10 cellular contexts compared by ENCODE assay signal in genomic region chr5:157215143-157215825, GRCh38. TPM values are rescaled to one million over a fixed set of nuclear protein-coding genes. Genes with fewer than 3 reads are reported as not detected.
A peak's percentile ranks its signal among the peaks of the same experiment; 100 is the strongest.
DNase-seq lines count a peak whose midpoint lies in the region; ATAC-seq and TF ChIP-seq lines count a peak whose summit lies in the region.
"Had no signal": no experiment of that assay in that cellular context is flagged by ENCODE, and none has a peak within 500 bp of the region (broad histone marks: within the 10 kb centered on the region; RNA-seq: fewer than 3 reads in every experiment).

No MANE protein-coding gene starts in this region.

- ATAC-seq in activated T-cell treated with anti-CD3 and anti-CD28 coated beads, Interleukin-2, amount 50 U/mL, for 72 hours (replicated peaks in 1 of 2): peak; percentile 19 to 20
- ATAC-seq in HG02623 (IDR thresholded peaks at IDR 0.05; ENCODE audit: unreplicated experiment): peak; percentile 39
- ATAC-seq in T-cell (replicated peaks in 1 of 4): peak; percentile 53 to 56 (median 54)
- ATAC-seq in stimulated activated naive B cell treated with anti-CD40 and anti-IgM and Interleukin-4, amounts not matched to agents 10 μg/mL and 1 μg/mL and 100 μg/mL, for 72 hours (replicated peaks): peak; percentile 68 to 70
- ATAC-seq: left lobe of liver had no signal

- no peak overlapping the region for H2BK5ac ChIP-seq in H9 (ENCODE audit: insufficient read length, low read length)

- H3K56ac ChIP-seq in H9 (ENCODE audit: insufficient read length, low read depth, low read length): no peak overlapping the region

- no peak overlapping the region for H3K9ac ChIP-seq in H9 (ENCODE audit: extremely low read depth, insufficient read length, low read length)

- H3K23ac ChIP-seq in H9 (ENCODE audit: insufficient read length, low read depth, low read length): no peak overlapping the region

- H2BK12ac ChIP-seq in H9 (ENCODE audit: insufficient read length, low read depth, low read length): no peak overlapping the region

- CTCF ChIA-PET in T-cell (lab: Charles Lee): interaction anchor here in 1 of 2 donors (0.6 kb wide), 1 partner anchor 35 kb away, joined by 3 read pairs; no protein-coding TSS in a partner anchor

- H3K27me3 Mint-ChIP-seq in activated T-cell treated with anti-CD3 and anti-CD28 coated beads, Interleukin-2, amount 50 U/mL, for 72 hours (ENCODE audit: low read depth): no peaks in the 10 kb centered on the region
- H3K27me3 Mint-ChIP-seq in T-cell (no peaks in the 10 kb centered on the region), H9 (ENCODE audit: low read depth) (no peaks in the 10 kb centered on the region; the same call in 1 of the 2 replicates)
- H3K27me3 Mint-ChIP-seq in stimulated activated naive B cell treated with anti-CD40 and anti-IgM and Interleukin-4, amounts not matched to agents 10 μg/mL and 1 μg/mL and 100 μg/mL, for 72 hours: peaks cover 0 to 3% of the 10 kb centered on the region in 2 donors

- H4K8ac ChIP-seq in H9 (replicated peaks; ENCODE audit: insufficient read length, low read depth, low read length): no peak overlapping the region

- H3K27me3 ChIP-seq in H9 (ENCODE audit: insufficient read depth, low read length): no peaks in the 10 kb centered on the region

- H3K79me1 ChIP-seq in H9 (ENCODE audit: insufficient read depth, low read depth, low read length, poor library complexity, severe bottlenecking): no peaks in the 10 kb centered on the region

- H3K27ac Mint-ChIP-seq in activated T-cell treated with anti-CD3 and anti-CD28 coated beads, Interleukin-2, amount 50 U/mL, for 72 hours: peak overlapping the region; percentile 86
- H3K27ac Mint-ChIP-seq in T-cell: peak overlapping the region; percentile 94 to 97
- H3K27ac Mint-ChIP-seq in stimulated activated naive B cell treated with anti-CD40 and anti-IgM and Interleukin-4, amounts not matched to agents 10 μg/mL and 1 μg/mL and 100 μg/mL, for 72 hours: peak overlapping the region; percentile 74
- H3K27ac Mint-ChIP-seq in H9: no peak overlapping the region; a peak in 1 of 7 replicates

- no CpG with 5 or more reads among the region's 9 CpGs for WGBS in H9 (ENCODE audit: extremely low coverage, insufficient read length, low lambda C conversion rate)

- TF ChIP-seq CTCF in H9 (conservative IDR thresholded peaks at IDR 0.05): no peak

- no peaks in the 10 kb centered on the region for H3K4me1 ChIP-seq in H9 (ENCODE audit: insufficient read depth, low read length)

- POLR2A ChIA-PET in T-cell (lab: Charles Lee): interaction anchor here in 1 of 2 donors (0.6 kb wide), 1 partner anchor 32 kb away, joined by 3 read pairs; no protein-coding TSS in a partner anchor

- 0 out of 2 replicates have a peak, but pooled peaks cover 1% of the 10 kb centered on the region for H3K79me2 ChIP-seq in H9 (ENCODE audit: insufficient read depth, low read length)

- no peak overlapping the region for H2BK15ac ChIP-seq in H9 (ENCODE audit: low read depth, low read length)

- H3K14ac ChIP-seq in H9 (ENCODE audit: insufficient read depth, low read length): no peak overlapping the region

- no peaks in the 10 kb centered on the region for H4K20me1 ChIP-seq in H9 (ENCODE audit: control insufficient read depth, insufficient read depth, insufficient read length)

- H4K5ac ChIP-seq in H9 (ENCODE audit: insufficient read length, low read depth, low read length): no peak overlapping the region

- H4K91ac ChIP-seq in H9 (ENCODE audit: insufficient read length, low read depth, low read length): no peak overlapping the region

- no peak overlapping the region for H2AK5ac ChIP-seq in H9 (ENCODE audit: insufficient read length, low read length)

- H3K9me3 Mint-ChIP-seq in activated T-cell treated with anti-CD3 and anti-CD28 coated beads, Interleukin-2, amount 50 U/mL, for 72 hours: peaks cover 0 to 3% of the 10 kb centered on the region in 2 donors
- no peaks in the 10 kb centered on the region for H3K9me3 Mint-ChIP-seq in T-cell
- H3K9me3 Mint-ChIP-seq in stimulated activated naive B cell treated with anti-CD40 and anti-IgM and Interleukin-4, amounts not matched to agents 10 μg/mL and 1 μg/mL and 100 μg/mL, for 72 hours: peaks cover 0 to 2% of the 10 kb centered on the region in 2 donors
- no peaks in the 10 kb centered on the region for H3K9me3 Mint-ChIP-seq in H9

- no peak overlapping the region for H3K18ac ChIP-seq in H9 (ENCODE audit: insufficient read length, low read depth, low read length)

- H3K36me3 Mint-ChIP-seq in activated T-cell treated with anti-CD3 and anti-CD28 coated beads, Interleukin-2, amount 50 U/mL, for 72 hours (ENCODE audit: insufficient read depth in 2 of 2): peaks cover 47 to 80% of the 10 kb centered on the region in 2 donors
- peaks cover 87% of the 10 kb centered on the region for H3K36me3 Mint-ChIP-seq in T-cell
- H3K36me3 Mint-ChIP-seq in stimulated activated naive B cell treated with anti-CD40 and anti-IgM and Interleukin-4, amounts not matched to agents 10 μg/mL and 1 μg/mL and 100 μg/mL, for 72 hours: no peaks in the 10 kb centered on the region
- H3K36me3 Mint-ChIP-seq in H9 (ENCODE audit: insufficient read depth in 1 of 3, low read depth in 3 of 3): no peaks in the 10 kb centered on the region

- peaks cover 99% of the 10 kb centered on the region for H3K4me1 Mint-ChIP-seq in activated T-cell treated with anti-CD3 and anti-CD28 coated beads, Interleukin-2, amount 50 U/mL, for 72 hours (ENCODE audit: low read depth)
- H3K4me1 Mint-ChIP-seq in T-cell: peaks cover 97 to 100% (median 97%) of the 10 kb centered on the region in 3 donors
- H3K4me1 Mint-ChIP-seq in stimulated activated naive B cell treated with anti-CD40 and anti-IgM and Interleukin-4, amounts not matched to agents 10 μg/mL and 1 μg/mL and 100 μg/mL, for 72 hours: peaks cover 51 to 64% of the 10 kb centered on the region in 2 donors
- H3K4me1 Mint-ChIP-seq in H9: peaks cover 2 to 4% of the 10 kb centered on the region in 2 experiments; a peak in 1 of 4 replicates

- H3K4me2 ChIP-seq in H9 (ENCODE audit: insufficient read depth, insufficient read length, low read length): no peak overlapping the region

- peak overlapping the region; percentile 67 to 70 for H3K4me3 Mint-ChIP-seq in activated T-cell treated with anti-CD3 and anti-CD28 coated beads, Interleukin-2, amount 50 U/mL, for 72 hours
- H3K4me3 Mint-ChIP-seq in T-cell (peak overlapping the region; percentile 22 to 60 (median 29)), H9 (no peak overlapping the region)
- peak overlapping the region; percentile 25 to 31 for H3K4me3 Mint-ChIP-seq in stimulated activated naive B cell treated with anti-CD40 and anti-IgM and Interleukin-4, amounts not matched to agents 10 μg/mL and 1 μg/mL and 100 μg/mL, for 72 hours

- H2BK120ac ChIP-seq in H9 (ENCODE audit: low read depth, low read length, poor library complexity, severe bottlenecking): no peak overlapping the region

- no peak overlapping the region for H3T11ph ChIP-seq in H9 (ENCODE audit: low read length)

- no peak overlapping the region for H2AFZ ChIP-seq in H9 (ENCODE audit: low read length)

- no peak overlapping the region for H2BK20ac ChIP-seq in H9 (ENCODE audit: low read depth, low read length, poor library complexity, severe bottlenecking)

- no peaks in the 10 kb centered on the region for H3K23me2 ChIP-seq in H9 (ENCODE audit: insufficient read length, low read depth, low read length, poor library complexity, severe bottlenecking)

- no peak overlapping the region for H3K4ac ChIP-seq in H9 (ENCODE audit: low read depth, low read length)

- no peak overlapping the region for H3K27ac ChIP-seq in H9 (ENCODE audit: insufficient read length, low read depth, low read length)

- no peaks in the 10 kb centered on the region for H3K9me3 ChIP-seq in H9 (ENCODE audit: control insufficient read depth, low read depth, low read length)

- peak; percentile 53 for DNase-seq in activated T-cell treated with anti-CD3 and anti-CD28 coated beads, Interleukin-2, amount 50 U/mL, for 72 hours
- no peak for DNase-seq in activated T-cell treated with anti-CD3 and anti-CD28 coated beads, Interleukin-2, amount 50 U/mL, for 1 hour
- DNase-seq in T-cell (peak in 5 of 34 experiments; percentile 9 to 37 (median 32)), SKM-1 treated with dmso at 0.1 percent for 144 hours (lab: John Stamatoyannopoulos, UW; ENCODE audit: unreplicated experiment) (no peak), H9 (no peak), NCI-H69 (lab: John Stamatoyannopoulos, UW) (no peak)
- DNase-seq in stimulated activated naive B cell treated with anti-CD40 and anti-IgM and Interleukin-4, amounts not matched to agents 10 μg/mL and 1 μg/mL and 100 μg/mL, for 72 hours: no peak
- DNase-seq: NCI-H2107 had no signal

RNA-seq across cellular contexts. Expression of gene ITK, which starts 34.6 kb away (rescaled TPM):
- 100 to 1,000 TPM; 289 to 314 TPM for total RNA-seq in activated T-cell treated with anti-CD3 and anti-CD28 coated beads, Interleukin-2, amount 50 U/mL, for 72 hours
- total RNA-seq in T-cell (100 to 1,000 TPM; 286 to 466 (median 338) TPM), H9 (2021) (0.22 TPM in 2 replicates)

RNA-seq across cellular contexts. Expression of gene GARIN3, which starts 49.2 kb away (rescaled TPM):
- under 1 TPM; 0.22 to 0.39 TPM for total RNA-seq in activated T-cell treated with anti-CD3 and anti-CD28 coated beads, Interleukin-2, amount 50 U/mL, for 72 hours
- total RNA-seq in T-cell: not detected
- total RNA-seq in H9 (2021): not detected in 2 replicates
- total RNA-seq: left lobe of liver had no signal

RNA-seq across cellular contexts. Expression of gene CYFIP2, which starts 50.6 kb away (rescaled TPM):
- 100 to 1,000 TPM; 235 to 288 TPM for total RNA-seq in activated T-cell treated with anti-CD3 and anti-CD28 coated beads, Interleukin-2, amount 50 U/mL, for 72 hours
- 100 to 1,000 TPM; 362 to 497 (median 398) TPM for total RNA-seq in T-cell
- total RNA-seq in H9 (2021): 74.7 and 84.5 TPM in 2 replicates

Comparison
In these comparisons a context has a peak if more than half of its experiments do, and no peak if none do; other contexts are left out.
1. DNase-seq: peak in activated T-cell treated with anti-CD3 and anti-CD28 coated beads, Interleukin-2, amount 50 U/mL, for 72 hours (2 of 2); none in activated T-cell treated with anti-CD3 and anti-CD28 coated beads, Interleukin-2, amount 50 U/mL, for 1 hour (single experiment), stimulated activated naive B cell treated with anti-CD40 and anti-IgM and Interleukin-4, amounts not matched to agents 10 μg/mL and 1 μg/mL and 100 μg/mL, for 72 hours (single experiment), SKM-1 treated with dmso at 0.1 percent for 144 hours (single experiment), H9 (single experiment) and NCI-H69 (single experiment).
2. H3K27ac Mint-ChIP-seq: peak in activated T-cell treated with anti-CD3 and anti-CD28 coated beads, Interleukin-2, amount 50 U/mL, for 72 hours (single experiment), T-cell (2 of 2) and stimulated activated naive B cell treated with anti-CD40 and anti-IgM and Interleukin-4, amounts not matched to agents 10 μg/mL and 1 μg/mL and 100 μg/mL, for 72 hours (single experiment); none in H9 (0 of 3).
3. H3K4me3 Mint-ChIP-seq: peak in activated T-cell treated with anti-CD3 and anti-CD28 coated beads, Interleukin-2, amount 50 U/mL, for 72 hours (2 of 2), T-cell (3 of 3) and stimulated activated naive B cell treated with anti-CD40 and anti-IgM and Interleukin-4, amounts not matched to agents 10 μg/mL and 1 μg/mL and 100 μg/mL, for 72 hours (2 of 2); none in H9 (0 of 2).
4. RNA of gene ITK, which starts 34.6 kb away (total RNA-seq): 286 to 466 TPM in T-cell and 289 to 314 TPM in activated T-cell treated with anti-CD3 and anti-CD28 coated beads, Interleukin-2, amount 50 U/mL, for 72 hours; 0.22 TPM in H9; every median in the first group is over 100 times any median in the second.
5. Peak in every context shown above with its lines, with median percentiles within 50 percentile points of each other: ATAC-seq.